In the genomic region with DNA sequence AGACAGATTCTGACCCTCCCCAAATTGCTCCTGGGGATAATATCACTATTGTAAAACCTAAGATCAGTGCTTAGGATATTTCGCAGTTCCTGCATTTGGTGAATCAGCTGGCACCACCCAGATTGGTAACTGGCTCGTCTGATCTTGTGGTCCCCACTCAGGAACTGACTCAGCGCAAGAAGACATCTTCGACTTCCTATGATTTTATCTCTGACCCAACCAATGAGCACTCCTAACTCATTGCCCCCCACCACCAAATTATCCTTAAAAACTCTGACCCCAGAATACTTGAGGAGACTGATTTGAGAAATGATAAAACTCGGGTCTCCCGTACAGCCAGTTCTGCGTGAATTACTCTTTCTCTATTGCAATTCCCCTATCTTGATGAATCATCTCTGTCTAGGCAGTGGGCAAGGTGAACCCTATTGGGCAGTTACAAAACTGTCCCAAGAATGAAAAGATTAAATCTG, we compare ENCODE assay signal across 8 cellular contexts.
DNase-seq lines count a peak whose midpoint lies in the region; TF ChIP-seq lines count a peak whose summit lies in the region.

No MANE protein-coding gene starts in this region.

- TF ChIP-seq CTCF in GM12865 (IDR thresholded peaks at IDR 0.05; ENCODE audit: insufficient read depth, low read depth, low read length, missing control alignments), result no peak

- H3K4me3 ChIP-seq in GM12865 (ENCODE audit: low read depth, low read length), result no peak overlapping the region

- DNase-seq in GM12865 (ENCODE audit: low read depth) (peak; percentile 18), T follicular helper cell (ENCODE audit: low read depth) (peak; percentile 29), amniotic stem cell (lab: John Stamatoyannopoulos, UW) (peak; percentile 47), SHP77 (lab: John Stamatoyannopoulos, UW) (no peak), kidney tubule cell (ENCODE audit: low spot score) (no peak), GDM1 (lab: John Stamatoyannopoulos, UW) (no peak), superior temporal gyrus (ENCODE audit: extremely low spot score) (no peak)
- peak; percentile 54 to 56 for DNase-seq in stimulated activated CD4-positive, alpha-beta T cell treated with anti-CD3 and anti-CD28 coated beads, Interleukin-2, amount 100 ng/mL, for 24 hours

Comparison
In these comparisons a context has a peak if more than half of its experiments do, and no peak if none do; other contexts are left out.
1. DNase-seq: peak in GM12865 (single experiment), T follicular helper cell (single experiment), amniotic stem cell (single experiment) and stimulated activated CD4-positive, alpha-beta T cell treated with anti-CD3 and anti-CD28 coated beads, Interleukin-2, amount 100 ng/mL, for 24 hours (2 of 2); none in SHP77 (0 of 2), kidney tubule cell (single experiment), GDM1 (single experiment) and superior temporal gyrus (single experiment).